Comparison of ENCODE assay signal across 19 cellular contexts in the genomic region with DNA sequence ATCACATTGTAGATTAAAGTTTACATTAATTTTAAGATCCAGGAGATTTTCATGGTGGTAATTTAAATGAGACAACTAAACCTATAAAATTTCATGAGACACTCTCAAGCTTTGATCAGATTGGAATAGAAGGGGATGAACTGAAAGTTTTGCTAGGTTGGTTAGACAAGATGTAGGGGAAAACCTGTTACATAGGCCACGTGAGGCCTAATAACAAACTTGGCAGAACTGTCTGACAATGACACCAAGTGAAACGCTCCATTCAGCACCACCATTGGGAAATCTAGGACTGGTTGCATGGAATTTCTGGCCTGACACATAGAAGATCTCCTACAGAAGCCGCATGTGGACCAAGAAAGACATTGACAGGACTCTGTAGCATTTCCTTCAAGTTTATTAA.
DNase-seq lines count a peak whose midpoint lies in the region; ATAC-seq and TF ChIP-seq lines count a peak whose summit lies in the region.
"Had no signal": no experiment of that assay in that cellular context is flagged by ENCODE, and none has a peak within 500 bp of the region (broad histone marks: within the 10 kb centered on the region; RNA-seq: fewer than 3 reads in every experiment).

No MANE protein-coding gene starts in this region.

- H3K27me3 Mint-ChIP-seq in activated naive CD4-positive, alpha-beta T cell treated with anti-CD3 and anti-CD28 coated beads, Interleukin-2, amount 50 U/mL, for 24 hours: no peaks in the 10 kb centered on the region
- H3K27me3 Mint-ChIP-seq in activated naive CD4-positive, alpha-beta T cell treated with anti-CD3 and anti-CD28 coated beads, Interleukin-2, amount 10 ng/mL, durations not matched to agents 7 days and 5 days: no peaks in the 10 kb centered on the region
- no peaks in the 10 kb centered on the region for H3K27me3 Mint-ChIP-seq in naive thymus-derived CD4-positive, alpha-beta T cell

- no peak overlapping the region for H3K27ac ChIP-seq in OCI-LY3 (ENCODE audit: low read length)
- H3K27ac ChIP-seq in naive thymus-derived CD4-positive, alpha-beta T cell (ENCODE audit: low read depth, low read length): no peak overlapping the region
- H3K27ac ChIP-seq: HL-60 had no signal

- H3K9me3 ChIP-seq in OCI-LY3 (ENCODE audit: insufficient read depth, low read length) (no peaks in the 10 kb centered on the region), mucosa of descending colon (no peaks in the 10 kb centered on the region)
- no peaks in the 10 kb centered on the region for H3K9me3 ChIP-seq in naive thymus-derived CD4-positive, alpha-beta T cell (ENCODE audit: control insufficient read depth in 2 of 3, low read length in 3 of 3)
- H3K9me3 ChIP-seq: BE2C had no signal

- H3K27ac Mint-ChIP-seq in activated naive CD4-positive, alpha-beta T cell treated with anti-CD3 and anti-CD28 coated beads, Interleukin-2, amount 50 U/mL, for 24 hours: peak overlapping the region; percentile 77
- H3K27ac Mint-ChIP-seq in activated naive CD4-positive, alpha-beta T cell treated with anti-CD3 and anti-CD28 coated beads, Interleukin-2, amount 10 ng/mL, durations not matched to agents 7 days and 5 days: no peak overlapping the region
- H3K27ac Mint-ChIP-seq in naive thymus-derived CD4-positive, alpha-beta T cell: peak overlapping the region; percentile 42 to 85 (median 68)

- no peak for DNase-seq in activated naive CD4-positive, alpha-beta T cell treated with anti-CD3 and anti-CD28 coated beads, Interleukin-2, amount 10 ng/mL, durations not matched to agents 7 days and 5 days
- DNase-seq in naive thymus-derived CD4-positive, alpha-beta T cell: no peak
- no peak for DNase-seq in mucosa of descending colon
- no peak for DNase-seq in NCI-H2081 treated with DMSO at 0.1 percent for 48 hours (lab: John Stamatoyannopoulos, UW)
- no peak for DNase-seq in NCI-H1048 (lab: John Stamatoyannopoulos, UW)
- DNase-seq: BE2C, DMS79, KG1, MM.1S, NCI-H1105 treated with DMSO at 0.1 percent for 48 hours, NCI-H187, NCI-H446 treated with DMSO at 0.1 percent for 48 hours, NCI-H748 treated with DMSO at 0.1 percent for 48 hours had no signal

- H2AFZ ChIP-seq in OCI-LY3 (ENCODE audit: low read depth, low read length): peak overlapping the region; percentile 46; the same call in 1 of the 2 replicates

- H4K20me1 ChIP-seq in OCI-LY3 (ENCODE audit: insufficient read depth, low read length): no peaks in the 10 kb centered on the region

- H3K36me3 ChIP-seq in OCI-LY3 (replicated peaks; ENCODE audit: low read depth, low read length) (no peaks in the 10 kb centered on the region), mucosa of descending colon (ENCODE audit: low read depth) (no peaks in the 10 kb centered on the region)
- no peaks in the 10 kb centered on the region for H3K36me3 ChIP-seq in naive thymus-derived CD4-positive, alpha-beta T cell (ENCODE audit: control insufficient read depth in 2 of 3, insufficient read depth in 3 of 3, low read length in 3 of 3)
- H3K36me3 ChIP-seq: BE2C had no signal

- H3K4me1 ChIP-seq in OCI-LY3 (ENCODE audit: low read length) (peaks cover 14% of the 10 kb centered on the region), mucosa of descending colon (ENCODE audit: low read depth) (peaks cover 4% of the 10 kb centered on the region)
- peaks cover 9 to 36% of the 10 kb centered on the region in 2 donors for H3K4me1 ChIP-seq in naive thymus-derived CD4-positive, alpha-beta T cell (ENCODE audit: control insufficient read depth in 2 of 2, insufficient read depth in 2 of 2, low read length in 2 of 2)
- H3K4me1 ChIP-seq: BE2C had no signal

- POLR2A ChIA-PET in naive thymus-derived CD4-positive, alpha-beta T cell (lab: Charles Lee): interaction anchor here (0.8 to 3.2 kb wide), 3 partner anchors 9 to 89 kb away, joined by 4 to 11 read pairs (median 6); no protein-coding TSS in a partner anchor

- intact Hi-C loops in naive thymus-derived CD4-positive, alpha-beta T cell (cut with micrococcal nuclease): no loop called here
- intact Hi-C loops in mucosa of descending colon (cut with DNase I, micrococcal nuclease): no loop called here

- H3K4me2 ChIP-seq in OCI-LY3 (ENCODE audit: low read length): no peak overlapping the region

- ATAC-seq in GM18868 (IDR thresholded peaks at IDR 0.05; ENCODE audit: unreplicated experiment): peak; percentile 54
- no peak for ATAC-seq in naive thymus-derived CD4-positive, alpha-beta T cell
- ATAC-seq in mucosa of descending colon: no peak
- ATAC-seq: Right ventricle myocardium inferior had no signal

- no peak overlapping the region for H3K9ac ChIP-seq in OCI-LY3 (ENCODE audit: low read length)

- no peak overlapping the region for H3K4me3 ChIP-seq in OCI-LY3 (ENCODE audit: low read length)
- no peak overlapping the region for H3K4me3 ChIP-seq in naive thymus-derived CD4-positive, alpha-beta T cell (ENCODE audit: low read length)
- no peak overlapping the region for H3K4me3 ChIP-seq in mucosa of descending colon
- H3K4me3 ChIP-seq: SK-N-MC had no signal

- CTCF ChIA-PET in activated naive CD4-positive, alpha-beta T cell treated with anti-CD3 and anti-CD28 coated beads, Interleukin-2, amount 10 ng/mL, durations not matched to agents 7 days and 5 days (lab: Charles Lee): interaction anchor here (1.2 kb wide), 1 partner anchor 88 kb away, joined by 3 read pairs; a partner anchor contains a TSS
- CTCF ChIA-PET in naive thymus-derived CD4-positive, alpha-beta T cell (lab: Charles Lee): interaction anchor here (0.7 to 2.0 kb wide), 4 partner anchors 71 to 250 kb away, joined by 4 to 6 read pairs (median 5); no protein-coding TSS in a partner anchor

- TF ChIP-seq CTCF in OCI-LY3 (IDR thresholded peaks at IDR 0.05; ENCODE audit: low read depth, low read length) (no peak), mucosa of descending colon (IDR thresholded peaks at IDR 0.05) (no peak)

- H3K4me1 Mint-ChIP-seq in activated naive CD4-positive, alpha-beta T cell treated with anti-CD3 and anti-CD28 coated beads, Interleukin-2, amount 50 U/mL, for 24 hours: peaks cover 62% of the 10 kb centered on the region
- H3K4me1 Mint-ChIP-seq in activated naive CD4-positive, alpha-beta T cell treated with anti-CD3 and anti-CD28 coated beads, Interleukin-2, amount 10 ng/mL, durations not matched to agents 7 days and 5 days: peaks cover 61% of the 10 kb centered on the region
- peaks cover 14 to 65% (median 60%) of the 10 kb centered on the region in 7 donors for H3K4me1 Mint-ChIP-seq in naive thymus-derived CD4-positive, alpha-beta T cell

- no peaks in the 10 kb centered on the region for H3K79me2 ChIP-seq in OCI-LY3 (ENCODE audit: low read length)

- no peak overlapping the region for H3K4me3 Mint-ChIP-seq in activated naive CD4-positive, alpha-beta T cell treated with anti-CD3 and anti-CD28 coated beads, Interleukin-2, amount 50 U/mL, for 24 hours
- no peak overlapping the region for H3K4me3 Mint-ChIP-seq in activated naive CD4-positive, alpha-beta T cell treated with anti-CD3 and anti-CD28 coated beads, Interleukin-2, amount 10 ng/mL, durations not matched to agents 7 days and 5 days
- peak overlapping the region in 3 of 10 donors; percentile 23 for H3K4me3 Mint-ChIP-seq in naive thymus-derived CD4-positive, alpha-beta T cell

- peaks cover 1% of the 10 kb centered on the region for H3K36me3 Mint-ChIP-seq in activated naive CD4-positive, alpha-beta T cell treated with anti-CD3 and anti-CD28 coated beads, Interleukin-2, amount 50 U/mL, for 24 hours
- peaks cover 37% of the 10 kb centered on the region for H3K36me3 Mint-ChIP-seq in activated naive CD4-positive, alpha-beta T cell treated with anti-CD3 and anti-CD28 coated beads, Interleukin-2, amount 10 ng/mL, durations not matched to agents 7 days and 5 days
- peaks cover 0 to 27% (median 5%) of the 10 kb centered on the region in 5 donors for H3K36me3 Mint-ChIP-seq in naive thymus-derived CD4-positive, alpha-beta T cell

- no peaks in the 10 kb centered on the region for H3K27me3 ChIP-seq in OCI-LY3 (ENCODE audit: low read depth, low read length)
- no peaks in the 10 kb centered on the region for H3K27me3 ChIP-seq in naive thymus-derived CD4-positive, alpha-beta T cell (ENCODE audit: control insufficient read depth in 2 of 2, insufficient read depth in 2 of 2, low read length in 2 of 2)
- H3K27me3 ChIP-seq: BE2C had no signal

- H3K9me3 Mint-ChIP-seq in activated naive CD4-positive, alpha-beta T cell treated with anti-CD3 and anti-CD28 coated beads, Interleukin-2, amount 50 U/mL, for 24 hours: no peaks in the 10 kb centered on the region
- H3K9me3 Mint-ChIP-seq in activated naive CD4-positive, alpha-beta T cell treated with anti-CD3 and anti-CD28 coated beads, Interleukin-2, amount 10 ng/mL, durations not matched to agents 7 days and 5 days: peaks cover 10% of the 10 kb centered on the region
- H3K9me3 Mint-ChIP-seq in naive thymus-derived CD4-positive, alpha-beta T cell: peaks cover 0 to 11% (median 0%) of the 10 kb centered on the region in 11 donors
